1 cellular context compared by ENCODE assay signal in the genomic region with DNA sequence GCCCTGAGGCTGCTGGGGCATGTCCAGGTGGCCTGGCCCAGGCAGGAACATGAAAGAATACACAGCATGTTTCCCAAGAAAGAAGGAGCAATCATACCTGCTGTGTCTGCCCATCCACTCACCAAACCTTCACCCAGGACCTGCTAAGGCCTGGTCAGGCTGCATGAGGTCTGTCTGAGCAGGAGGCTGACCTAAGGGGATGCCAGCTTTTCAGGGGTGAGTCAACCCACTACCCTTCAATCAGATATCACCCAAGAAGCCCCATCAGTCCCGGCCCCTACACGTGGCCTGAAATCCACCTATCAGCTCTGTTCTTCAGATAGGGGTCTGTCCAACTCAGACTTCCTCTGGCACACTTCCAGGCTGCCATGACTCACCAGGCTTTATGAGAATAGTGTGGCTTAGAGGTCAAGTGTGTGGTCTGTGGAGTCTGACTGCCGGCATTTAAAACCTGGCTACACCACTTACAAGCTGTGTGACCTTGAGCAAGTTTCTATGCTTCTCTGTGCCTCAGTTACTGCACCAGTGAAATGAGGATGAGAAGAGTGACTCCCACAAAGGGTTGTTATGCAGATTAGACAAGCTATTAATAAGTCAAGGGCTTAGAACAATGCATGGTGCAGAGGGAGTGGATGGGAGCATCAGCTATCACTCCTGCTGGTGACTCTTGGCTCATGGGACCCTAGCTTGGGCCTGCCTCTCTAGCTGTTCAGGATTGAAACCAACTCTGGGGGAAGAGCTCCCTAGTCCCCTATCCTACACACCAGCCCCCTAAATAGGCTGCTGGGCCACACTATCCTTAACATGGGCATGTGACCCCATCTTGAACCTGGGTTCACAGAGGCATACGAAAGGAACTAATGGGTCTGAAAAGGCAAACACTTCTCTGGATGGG.
TF ChIP-seq lines count a peak whose summit lies in the region.

No MANE protein-coding gene starts in this region.

TF ChIP-seq in HEK293, 187 proteins besides CTCF, POLR2A, EP300 and RAD21 (continued from another document):
- TF ChIP-seq ZNF449 (tag by site-specific recombination; IDR thresholded peaks at IDR 0.05) (no peak), HOXD13 (CRISPR knock-in tag; IDR thresholded peaks at IDR 0.05; ENCODE audit: borderline replicate concordance) (peak; percentile 94; the same call in 1 of the 2 replicates), ZEB2 (tag by site-specific recombination; IDR thresholded peaks at IDR 0.05) (peak; percentile 60; the same call in 1 of the 2 replicates), ZNF366 (tag by site-specific recombination; conservative IDR thresholded peaks at IDR 0.05) (peak; percentile 30; the same call in 1 of the 2 replicates), KLF10 (tag by site-specific recombination; IDR thresholded peaks at IDR 0.05) (peak; percentile 66), ZBTB11 (tag by site-specific recombination; conservative IDR thresholded peaks at IDR 0.05; ENCODE audit: low read depth) (no peak), ZNF394 (tag by site-specific recombination; IDR thresholded peaks at IDR 0.05; ENCODE audit: borderline replicate concordance) (0 out of 2 replicates have a peak, but pooled peaks have one; percentile 19), ZNF560 (tag by site-specific recombination; IDR thresholded peaks at IDR 0.05; ENCODE audit: borderline replicate concordance) (no peak), ZNF692 (tag by site-specific recombination; IDR thresholded peaks at IDR 0.05) (0 out of 2 replicates have a peak, but pooled peaks have one; percentile 40), ZIC2 (tag by site-specific recombination; IDR thresholded peaks at IDR 0.05) (peak; percentile 83), OSR2 (tag by site-specific recombination; IDR thresholded peaks at IDR 0.05) (peak; percentile 78), ZNF549 (tag by site-specific recombination; IDR thresholded peaks at IDR 0.05) (no peak), ZNF221 (tag by site-specific recombination; IDR thresholded peaks at IDR 0.05; ENCODE audit: borderline replicate concordance) (no peak), KLF8 (tag by site-specific recombination; IDR thresholded peaks at IDR 0.05) (no peak), ZNF311 (tag by site-specific recombination; IDR thresholded peaks at IDR 0.05; ENCODE audit: borderline replicate concordance) (no peak), BCL6B (tag by site-specific recombination; IDR thresholded peaks at IDR 0.05) (no peak), SP2 (tag by site-specific recombination; IDR thresholded peaks at IDR 0.05) (peak; percentile 30; the same call in 1 of the 2 replicates), ZNF121 (tag by site-specific recombination; IDR thresholded peaks at IDR 0.05) (0 out of 2 replicates have a peak, but pooled peaks have one; percentile 11), KLF9 (tag by site-specific recombination; IDR thresholded peaks at IDR 0.05; ENCODE audit: low read depth) (no peak), ZXDB (tag by site-specific recombination; IDR thresholded peaks at IDR 0.05) (0 out of 2 replicates have a peak, but pooled peaks have one; percentile 26), SP7 (tag by site-specific recombination; IDR thresholded peaks at IDR 0.05) (peak; percentile 85), INSM2 (tag by site-specific recombination; IDR thresholded peaks at IDR 0.05) (peak; percentile 95), ZSCAN5A (tag by site-specific recombination; IDR thresholded peaks at IDR 0.05) (no peak), ZNF350 (tag by site-specific recombination; IDR thresholded peaks at IDR 0.05) (no peak), ZNF140 (tag by site-specific recombination; IDR thresholded peaks at IDR 0.05) (no peak), ZNF843 (tag by site-specific recombination; IDR thresholded peaks at IDR 0.05) (peak; percentile 63), ZNF768 (tag by site-specific recombination; IDR thresholded peaks at IDR 0.05) (peak; percentile 98), ZNF391 (tag by site-specific recombination; IDR thresholded peaks at IDR 0.05; ENCODE audit: borderline replicate concordance, low read depth) (peak; percentile 26; the same call in 1 of the 2 replicates), ZNF792 (tag by site-specific recombination; IDR thresholded peaks at IDR 0.05) (no peak)
- TF ChIP-seq, protein P1, sequence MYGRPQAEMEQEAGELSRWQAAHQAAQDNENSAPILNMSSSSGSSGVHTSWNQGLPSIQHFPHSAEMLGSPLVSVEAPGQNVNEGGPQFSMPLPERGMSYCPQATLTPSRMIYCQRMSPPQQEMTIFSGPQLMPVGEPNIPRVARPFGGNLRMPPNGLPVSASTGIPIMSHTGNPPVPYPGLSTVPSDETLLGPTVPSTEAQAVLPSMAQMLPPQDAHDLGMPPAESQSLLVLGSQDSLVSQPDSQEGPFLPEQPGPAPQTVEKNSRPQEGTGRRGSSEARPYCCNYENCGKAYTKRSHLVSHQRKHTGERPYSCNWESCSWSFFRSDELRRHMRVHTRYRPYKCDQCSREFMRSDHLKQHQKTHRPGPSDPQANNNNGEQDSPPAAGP (tag by site-specific recombination; IDR thresholded peaks at IDR 0.05), result 0 out of 2 replicates have a peak, but pooled peaks have one; percentile 59
- TF ChIP-seq, protein P2, sequence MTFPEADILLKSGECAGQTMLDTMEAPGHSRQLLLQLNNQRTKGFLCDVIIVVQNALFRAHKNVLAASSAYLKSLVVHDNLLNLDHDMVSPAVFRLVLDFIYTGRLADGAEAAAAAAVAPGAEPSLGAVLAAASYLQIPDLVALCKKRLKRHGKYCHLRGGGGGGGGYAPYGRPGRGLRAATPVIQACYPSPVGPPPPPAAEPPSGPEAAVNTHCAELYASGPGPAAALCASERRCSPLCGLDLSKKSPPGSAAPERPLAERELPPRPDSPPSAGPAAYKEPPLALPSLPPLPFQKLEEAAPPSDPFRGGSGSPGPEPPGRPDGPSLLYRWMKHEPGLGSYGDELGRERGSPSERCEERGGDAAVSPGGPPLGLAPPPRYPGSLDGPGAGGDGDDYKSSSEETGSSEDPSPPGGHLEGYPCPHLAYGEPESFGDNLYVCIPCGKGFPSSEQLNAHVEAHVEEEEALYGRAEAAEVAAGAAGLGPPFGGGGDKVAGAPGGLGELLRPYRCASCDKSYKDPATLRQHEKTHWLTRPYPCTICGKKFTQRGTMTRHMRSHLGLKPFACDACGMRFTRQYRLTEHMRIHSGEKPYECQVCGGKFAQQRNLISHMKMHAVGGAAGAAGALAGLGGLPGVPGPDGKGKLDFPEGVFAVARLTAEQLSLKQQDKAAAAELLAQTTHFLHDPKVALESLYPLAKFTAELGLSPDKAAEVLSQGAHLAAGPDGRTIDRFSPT (tag by site-specific recombination; IDR thresholded peaks at IDR 0.05), result 0 out of 2 replicates have a peak, but pooled peaks have one; percentile 33
- TF ChIP-seq, protein P3, sequence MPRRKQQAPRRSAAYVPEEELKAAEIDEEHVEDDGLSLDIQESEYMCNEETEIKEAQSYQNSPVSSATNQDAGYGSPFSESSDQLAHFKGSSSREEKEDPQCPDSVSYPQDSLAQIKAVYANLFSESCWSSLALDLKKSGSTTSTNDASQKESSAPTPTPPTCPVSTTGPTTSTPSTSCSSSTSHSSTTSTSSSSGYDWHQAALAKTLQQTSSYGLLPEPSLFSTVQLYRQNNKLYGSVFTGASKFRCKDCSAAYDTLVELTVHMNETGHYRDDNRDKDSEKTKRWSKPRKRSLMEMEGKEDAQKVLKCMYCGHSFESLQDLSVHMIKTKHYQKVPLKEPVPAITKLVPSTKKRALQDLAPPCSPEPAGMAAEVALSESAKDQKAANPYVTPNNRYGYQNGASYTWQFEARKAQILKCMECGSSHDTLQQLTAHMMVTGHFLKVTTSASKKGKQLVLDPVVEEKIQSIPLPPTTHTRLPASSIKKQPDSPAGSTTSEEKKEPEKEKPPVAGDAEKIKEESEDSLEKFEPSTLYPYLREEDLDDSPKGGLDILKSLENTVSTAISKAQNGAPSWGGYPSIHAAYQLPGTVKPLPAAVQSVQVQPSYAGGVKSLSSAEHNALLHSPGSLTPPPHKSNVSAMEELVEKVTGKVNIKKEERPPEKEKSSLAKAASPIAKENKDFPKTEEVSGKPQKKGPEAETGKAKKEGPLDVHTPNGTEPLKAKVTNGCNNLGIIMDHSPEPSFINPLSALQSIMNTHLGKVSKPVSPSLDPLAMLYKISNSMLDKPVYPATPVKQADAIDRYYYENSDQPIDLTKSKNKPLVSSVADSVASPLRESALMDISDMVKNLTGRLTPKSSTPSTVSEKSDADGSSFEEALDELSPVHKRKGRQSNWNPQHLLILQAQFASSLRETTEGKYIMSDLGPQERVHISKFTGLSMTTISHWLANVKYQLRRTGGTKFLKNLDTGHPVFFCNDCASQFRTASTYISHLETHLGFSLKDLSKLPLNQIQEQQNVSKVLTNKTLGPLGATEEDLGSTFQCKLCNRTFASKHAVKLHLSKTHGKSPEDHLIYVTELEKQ (tag by site-specific recombination; IDR thresholded peaks at IDR 0.05; ENCODE audit: borderline replicate concordance), result 0 out of 2 replicates have a peak, but pooled peaks have one; percentile 16
